Comparison of ENCODE assay signal across 1 cellular context in genomic region chr14:68703093-68703492, GRCh38.
TF ChIP-seq lines count a peak whose summit lies in the region.

No MANE protein-coding gene starts in this region.

TF ChIP-seq in endothelial cell of umbilical vein, 7 proteins besides CTCF, POLR2A, EP300 and RAD21 (continued from another document):
- TF ChIP-seq JUN (IDR thresholded peaks at IDR 0.05; ENCODE audit: borderline replicate concordance, insufficient read depth, insufficient read length, low read depth) = peak; percentile 23
